9 cellular contexts compared by ENCODE assay signal in genomic region chr9:133428579-133429215, GRCh38. TPM values are rescaled to one million over a fixed set of nuclear protein-coding genes. Genes with fewer than 3 reads are reported as not detected.
A peak's percentile ranks its signal among the peaks of the same experiment; 100 is the strongest.
DNase-seq lines count a peak whose midpoint lies in the region; ATAC-seq and TF ChIP-seq lines count a peak whose summit lies in the region.
"Had no signal": no experiment of that assay in that cellular context is flagged by ENCODE, and none has a peak within 500 bp of the region (broad histone marks: within the 10 kb centered on the region; RNA-seq: fewer than 3 reads in every experiment).

No MANE protein-coding gene starts in this region.

- H3K9ac ChIP-seq in PC-3 (ENCODE audit: low read length), result no peak overlapping the region

- WGBS in prostate gland, result 1% methylated on average over 35 of the region's 69 CpGs

- TF ChIP-seq CTCF in GM10266 (IDR thresholded peaks at IDR 0.05; ENCODE audit: control insufficient read depth, insufficient read depth, low read depth, missing control alignments) (no peak), fibroblast of villous mesenchyme (IDR thresholded peaks at IDR 0.05; ENCODE audit: insufficient read depth, low read depth, low read length) (no peak), prostate gland (IDR thresholded peaks at IDR 0.05) (no peak), PC-3 (conservative IDR thresholded peaks at IDR 0.05; ENCODE audit: low read depth, low read length) (no peak), uterus (IDR thresholded peaks at IDR 0.05) (no peak)

- no peaks in the 10 kb centered on the region for H3K36me3 ChIP-seq in prostate gland
- no peaks in the 10 kb centered on the region for H3K36me3 ChIP-seq in PC-3 (ENCODE audit: low read depth, low read length)
- H3K36me3 ChIP-seq in uterus, result no peaks in the 10 kb centered on the region

- DNase-seq in GM10266 (ENCODE audit: extremely low spot score) (peak; percentile 89), NCI-H226 (peak; percentile 21), fibroblast of villous mesenchyme (ENCODE audit: low read depth) (no peak), prostate gland (ENCODE audit: low spot score) (no peak), PC-3 (no peak), uterus (no peak), activated gamma-delta T cell (lab: John Stamatoyannopoulos, UW) (no peak)
- DNase-seq: MM.1S had no signal

- H3K9me3 ChIP-seq in prostate gland (no peaks in the 10 kb centered on the region), PC-3 (ENCODE audit: low read length) (no peaks in the 10 kb centered on the region), uterus (no peaks in the 10 kb centered on the region)

- POLR2A ChIA-PET in PC-3 (lab: Charles Lee; ENCODE audit: unreplicated experiment), result no interaction called here

- H4K20me1 ChIP-seq in PC-3 (ENCODE audit: low read length), result no peaks in the 10 kb centered on the region

- TF ChIP-seq POLR2A in prostate gland (IDR thresholded peaks at IDR 0.05) (no peak), uterus (IDR thresholded peaks at IDR 0.05) (no peak)

- ATAC-seq in PC-3 (no peak), HG02642 (IDR thresholded peaks at IDR 0.05; ENCODE audit: poor library complexity, unreplicated experiment) (no peak)

- H3K27ac ChIP-seq in prostate gland (no peak overlapping the region), PC-3 (ENCODE audit: low read length) (no peak overlapping the region), uterus (no peak overlapping the region)

- intact Hi-C loops in prostate gland (cut with DNase I) (no loop called here), PC-3 (cut with micrococcal nuclease) (no loop called here), uterus (cut with DNase I; ENCODE audit: low total_unique reads) (no loop called here)

- no peaks in the 10 kb centered on the region for H3K9me2 ChIP-seq in PC-3 (replicated peaks; ENCODE audit: low read length)

- CTCF ChIA-PET in PC-3 (lab: Charles Lee), result no interaction called here

- H2AFZ ChIP-seq in PC-3 (ENCODE audit: low read length), result no peak overlapping the region

- H3K4me2 ChIP-seq in PC-3 (ENCODE audit: low read length), result no peak overlapping the region

- BruUV-seq in PC-3 (replicated peaks; lab: Mats Ljungman, UMichigan), result no TSS peak

- H3K79me2 ChIP-seq in PC-3 (ENCODE audit: low read length), result no peaks in the 10 kb centered on the region

- H3K27me3 ChIP-seq in prostate gland (replicated peaks; ENCODE audit: insufficient read depth), result no peaks in the 10 kb centered on the region
- H3K27me3 ChIP-seq in PC-3 (ENCODE audit: low read length), result no peaks in the 10 kb centered on the region
- peaks cover 0 to 12% of the 10 kb centered on the region in 2 donors for H3K27me3 ChIP-seq in uterus

- H3K4me3 ChIP-seq in fibroblast of villous mesenchyme (ENCODE audit: low read depth, low read length) (peak overlapping the region; percentile 37), prostate gland (peak overlapping the region; percentile 21 to 38), PC-3 (ENCODE audit: low read length) (no peak overlapping the region), uterus (no peak overlapping the region)

- H3K4me1 ChIP-seq in prostate gland (replicated peaks) (no peaks in the 10 kb centered on the region), PC-3 (ENCODE audit: insufficient read depth, low read length) (no peaks in the 10 kb centered on the region), uterus (peaks cover 0 to 9% of the 10 kb centered on the region in 2 donors)

- H3F3A ChIP-seq in PC-3 (ENCODE audit: low read length, unreplicated experiment), result no peaks in the 10 kb centered on the region

RNA-seq across cellular contexts. Expression of gene ADAMTS13, which starts 6.5 kb away (rescaled TPM):
- total RNA-seq in fibroblast of villous mesenchyme, result 1.3 TPM in 2 replicates
- 1 to 10 TPM; 2.8 to 8.1 TPM for total RNA-seq in prostate gland
- 0.86 and 0.95 TPM in 2 replicates for total RNA-seq in PC-3 (2014; rRNA removed)
- 1 to 10 TPM in 3 of 4 donors, not detected in 1; 1.8 to 4.9 (median 3.8) TPM for total RNA-seq in uterus

RNA-seq across cellular contexts. Expression of gene REXO4, which starts 10.9 kb away (rescaled TPM):
- total RNA-seq in fibroblast of villous mesenchyme (10.0 and 12.5 TPM in 2 replicates), prostate gland (10 to 100 TPM; 20.8 to 34.5 TPM), PC-3 (2014; rRNA removed) (34.1 and 37.8 TPM in 2 replicates), uterus (10 to 100 TPM in 3 of 4 donors, 1 to 10 TPM in 1; 6.4 to 25.0 (median 20.2) TPM)

RNA-seq across cellular contexts. Expression of gene CACFD1, which starts 31.1 kb away (rescaled TPM):
- 3.9 and 7.7 TPM in 2 replicates for total RNA-seq in fibroblast of villous mesenchyme
- 10 to 100 TPM; 23.0 to 40.2 TPM for total RNA-seq in prostate gland
- total RNA-seq in PC-3 (2014; rRNA removed), result 7.5 and 10.0 TPM in 2 replicates
- 10 to 100 TPM in 1 of 4 donors, 1 to 10 TPM in 3; 2.3 to 21.6 (median 5.2) TPM for total RNA-seq in uterus

RNA-seq across cellular contexts. Expression of gene SLC2A6, which starts 50.2 kb away (rescaled TPM):
- 35.4 and 41.9 TPM in 2 replicates for total RNA-seq in fibroblast of villous mesenchyme
- total RNA-seq in prostate gland, result 1 to 10 TPM in 1 of 2 donors, under 1 TPM in 1; 0.77 to 3.4 TPM
- total RNA-seq in PC-3 (2014; rRNA removed), result 20.5 and 21.7 TPM in 2 replicates
- 10 to 100 TPM in 1 of 4 donors, 1 to 10 TPM in 1, under 1 TPM in 2; 0.26 to 11.5 (median 2.1) TPM for total RNA-seq in uterus

RNA-seq across cellular contexts. Expression of gene STKLD1, which starts 52.5 kb away (rescaled TPM):
- total RNA-seq in fibroblast of villous mesenchyme, result 0.32 and 2.6 TPM in 2 replicates
- 1 to 10 TPM in 1 of 2 donors, under 1 TPM in 1; 0.87 to 1.0 TPM for total RNA-seq in prostate gland
- 0.52 and 4.1 TPM in 2 replicates for total RNA-seq in PC-3 (2014; rRNA removed)
- total RNA-seq in uterus, result 1 to 10 TPM in 2 of 4 donors, under 1 TPM in 1, not detected in 1; 0.88 to 1.7 (median 1.5) TPM

Comparison
In these comparisons a context has a peak if more than half of its experiments do, and no peak if none do; other contexts are left out.
1. DNase-seq: peak in GM10266 (single experiment) and NCI-H226 (single experiment); none in fibroblast of villous mesenchyme (single experiment), prostate gland (single experiment), PC-3 (single experiment), uterus (0 of 2) and activated gamma-delta T cell (single experiment).
2. H3K4me3 ChIP-seq: peak in fibroblast of villous mesenchyme (single experiment) and prostate gland (2 of 2); none in PC-3 (single experiment) and uterus (0 of 2).